Comparison of ENCODE assay signal across 1 cellular context in genomic region chr11:827146-827860, GRCh38.
TF ChIP-seq lines count a peak whose summit lies in the region.

No MANE protein-coding gene starts in this region.

TF ChIP-seq in HepG2, 621 proteins besides CTCF, POLR2A, EP300 and RAD21 (continued from another document and continues in another):
- TF ChIP-seq ZNF512B (CRISPR knock-in tag; IDR thresholded peaks at IDR 0.05; ENCODE audit: borderline replicate concordance) = no peak
- peak; percentile 37; the same call in 1 of the 2 replicates for TF ChIP-seq ZBTB33 (CRISPR knock-in tag; IDR thresholded peaks at IDR 0.05)
- TF ChIP-seq MXI1 (IDR thresholded peaks at IDR 0.05; ENCODE audit: borderline replicate concordance, low read depth, low read length) = peak; percentile 57; the same call in 1 of the 3 replicates
- TF ChIP-seq GLI4 (CRISPR knock-in tag; IDR thresholded peaks at IDR 0.05; ENCODE audit: borderline replicate concordance) = 0 out of 2 replicates have a peak, but pooled peaks have one; percentile 36
- TF ChIP-seq ZNF768 (CRISPR knock-in tag; IDR thresholded peaks at IDR 0.05) = 0 out of 2 replicates have a peak, but pooled peaks have one; percentile 6
- TF ChIP-seq ZNF343 (CRISPR knock-in tag; IDR thresholded peaks at IDR 0.05) = peak; percentile 76; the same call in 1 of the 2 replicates
- TF ChIP-seq ZNF232 (CRISPR knock-in tag; IDR thresholded peaks at IDR 0.05; ENCODE audit: borderline replicate concordance) = 0 out of 2 replicates have a peak, but pooled peaks have one; percentile 11
- peak; percentile 91 for TF ChIP-seq GABPB1 (CRISPR knock-in tag; IDR thresholded peaks at IDR 0.05)
- peak; percentile 69; the same call in 1 of the 2 replicates for TF ChIP-seq ZFP41 (CRISPR knock-in tag; IDR thresholded peaks at IDR 0.05; ENCODE audit: borderline replicate concordance)
- 0 out of 2 replicates have a peak, but pooled peaks have one; percentile 51 for TF ChIP-seq THAP9 (CRISPR knock-in tag; IDR thresholded peaks at IDR 0.05; ENCODE audit: borderline replicate concordance)
- peak; percentile 55 for TF ChIP-seq ZMYM3 (CRISPR knock-in tag; IDR thresholded peaks at IDR 0.05)
- no peak for TF ChIP-seq NR2F6 (IDR thresholded peaks at IDR 0.05)
- TF ChIP-seq NR2F6 (CRISPR knock-in tag; IDR thresholded peaks at IDR 0.05) = peak; percentile 45
- TF ChIP-seq TFE3 (CRISPR knock-in tag; IDR thresholded peaks at IDR 0.05) = 0 out of 2 replicates have a peak, but pooled peaks have one; percentile 26
- TF ChIP-seq GLMP (CRISPR knock-in tag; IDR thresholded peaks at IDR 0.05; ENCODE audit: borderline replicate concordance) = no peak
- peak; percentile 81; the same call in 1 of the 2 replicates for TF ChIP-seq ZNF543 (CRISPR knock-in tag; IDR thresholded peaks at IDR 0.05)
- 0 out of 2 replicates have a peak, but pooled peaks have one; percentile 80 for TF ChIP-seq ZNF572 (CRISPR knock-in tag; IDR thresholded peaks at IDR 0.05)
- peak; percentile 40 for TF ChIP-seq SIX4 (CRISPR knock-in tag; IDR thresholded peaks at IDR 0.05)
- no peak for TF ChIP-seq ZNF468 (CRISPR knock-in tag; IDR thresholded peaks at IDR 0.05)
- peak; percentile 71; the same call in 1 of the 2 replicates for TF ChIP-seq ZFP91 (CRISPR knock-in tag; IDR thresholded peaks at IDR 0.05; ENCODE audit: borderline replicate concordance)
- TF ChIP-seq POGK (CRISPR knock-in tag; conservative IDR thresholded peaks at IDR 0.05) = peak; percentile 40; the same call in 1 of the 2 replicates
- peak; percentile 36; the same call in 1 of the 2 replicates for TF ChIP-seq ZNF430 (CRISPR knock-in tag; IDR thresholded peaks at IDR 0.05)
- no peak for TF ChIP-seq ZBTB40 (IDR thresholded peaks at IDR 0.05)
- TF ChIP-seq ZBTB40 (CRISPR knock-in tag; IDR thresholded peaks at IDR 0.05) = peak; percentile 64; the same call in 1 of the 2 replicates
- peak; percentile 90 for TF ChIP-seq HIVEP1 (CRISPR knock-in tag; IDR thresholded peaks at IDR 0.05)
